ENCODE assay signal across 8 cellular contexts in genomic region chr10:73730153-73730906, GRCh38. TPM values are rescaled to one million over a fixed set of nuclear protein-coding genes. Genes with fewer than 3 reads are reported as not detected.
DNase-seq lines count a peak whose midpoint lies in the region; ATAC-seq and TF ChIP-seq lines count a peak whose summit lies in the region.

No MANE protein-coding gene starts in this region.

- peak overlapping the region; percentile 100 for H3K4me3 Mint-ChIP-seq in natural killer cell

- H3K4me2 ChIP-seq in DOHH2 (ENCODE audit: low read length), result peak overlapping the region; percentile 79

- intact Hi-C loops in natural killer cell (cut with micrococcal nuclease), result loop anchor here (1.0 kb wide), 2 partner anchors 14 to 29 kb away; partner anchors contain the start of gene SEC24C

- no peaks in the 10 kb centered on the region for H3K9me2 ChIP-seq in DOHH2 (replicated peaks; ENCODE audit: control insufficient read depth, low read length)

- H3K36me3 Mint-ChIP-seq in natural killer cell, result no peaks in the 10 kb centered on the region

- H3K9me3 Mint-ChIP-seq in natural killer cell, result no peaks in the 10 kb centered on the region

- H3K36me3 ChIP-seq in DOHH2 (ENCODE audit: control insufficient read depth, low read length), result peaks cover 27% of the 10 kb centered on the region

- H3K4me1 Mint-ChIP-seq in natural killer cell, result peaks cover 12 to 22% of the 10 kb centered on the region in 2 donors

- H3K27me3 Mint-ChIP-seq in natural killer cell (ENCODE audit: low read depth in 2 of 2), result no peaks in the 10 kb centered on the region

- H3K27ac ChIP-seq in DOHH2 (ENCODE audit: low read depth, low read length), result peak overlapping the region; percentile 60
- H3K27ac ChIP-seq in RWPE1, result peak overlapping the region; percentile 92

- POLR2A ChIA-PET in RWPE1 (lab: Yijun Ruan, JAX; ENCODE audit: low non-redundant PET), result interaction anchor here (0.7 to 1.7 kb wide), 4 partner anchors 13 to 1731 kb away, joined by 3 to 7 read pairs (median 4); no protein-coding TSS in a partner anchor

- H3F3A ChIP-seq in DOHH2 (ENCODE audit: control insufficient read depth, insufficient read depth), result no peaks in the 10 kb centered on the region

- CTCF ChIA-PET in RWPE1 (lab: Yijun Ruan, JAX), result interaction anchor here (0.7 kb wide), 2 partner anchors 161 to 220 kb away, joined by 4 read pairs; no protein-coding TSS in a partner anchor

- H3K4me1 ChIP-seq in DOHH2 (ENCODE audit: control insufficient read depth, low read length), result peaks cover 8% of the 10 kb centered on the region; the same call in 1 of the 2 replicates

- H3K79me2 ChIP-seq in DOHH2 (ENCODE audit: control insufficient read depth, low read length), result peaks cover 32% of the 10 kb centered on the region

- H3K4me3 ChIP-seq in DOHH2 (ENCODE audit: low read length), result peak overlapping the region; percentile 99

- TF ChIP-seq CTCF in DOHH2 (IDR thresholded peaks at IDR 0.05; ENCODE audit: low read depth, low read length, poor library complexity, severe bottlenecking) (no peak), RWPE1 (conservative IDR thresholded peaks at IDR 0.05; ENCODE audit: low read depth) (no peak), natural killer cell (IDR thresholded peaks at IDR 0.05) (no peak)

- no peaks in the 10 kb centered on the region for H3K9me3 ChIP-seq in DOHH2 (ENCODE audit: control insufficient read depth, insufficient read depth, low read length)

- H4K20me1 ChIP-seq in DOHH2 (ENCODE audit: control insufficient read depth, insufficient read depth, low read depth, low read length), result no peaks in the 10 kb centered on the region

- no peaks in the 10 kb centered on the region for H3K27me3 ChIP-seq in DOHH2 (ENCODE audit: control insufficient read depth, low read length)

- H3K27ac Mint-ChIP-seq in natural killer cell, result peak overlapping the region; percentile 97 to 99

- ATAC-seq in GM21825 (IDR thresholded peaks at IDR 0.05; ENCODE audit: unreplicated experiment), result peak; percentile 83
- peak; percentile 89 to 93 (median 91) for ATAC-seq in natural killer cell

- DNase-seq in Kasumi-1 (lab: John Stamatoyannopoulos, UW) (peak; percentile 95 to 98), RWPE1 (ENCODE audit: low spot score) (peak; percentile 84), fibroblast of peridontal ligament (ENCODE audit: extremely low read depth) (peak; percentile 88), natural killer cell (peak; percentile 86)
- peak; percentile 85 for DNase-seq in activated T-helper 9 cell treated with anti-CD3 and anti-CD28 coated beads, Interleukin-2, amount 50 U/mL, for 16 hours (ENCODE audit: low read depth)
- peak; percentile 79 to 91 (median 86) for DNase-seq in stimulated activated naive CD4-positive, alpha-beta T cell (lab: John Stamatoyannopoulos, UW)

RNA-seq across cellular contexts. Expression of gene SEC24C, which starts 13.8 kb away (rescaled TPM):
- total RNA-seq in natural killer cell, result 100 to 1,000 TPM; 153 to 161 (median 160) TPM

RNA-seq across cellular contexts. Expression of gene AGAP5, which starts 32.4 kb away (rescaled TPM):
- total RNA-seq in natural killer cell, result 10 to 100 TPM in 1 of 3 donors, 1 to 10 TPM in 2; 8.4 to 14.6 (median 9.4) TPM

RNA-seq across cellular contexts. Expression of gene CHCHD1, which starts 51.5 kb away (rescaled TPM):
- 1 to 10 TPM; 5.2 to 7.0 (median 5.9) TPM for total RNA-seq in natural killer cell

RNA-seq across cellular contexts. Expression of gene ZSWIM8, which starts 55.1 kb away (rescaled TPM):
- 100 to 1,000 TPM; 157 to 161 (median 159) TPM for total RNA-seq in natural killer cell

Comparison
In these comparisons a context has a peak if more than half of its experiments do, and no peak if none do; other contexts are left out.
1. Peak in every context shown above with its lines: DNase-seq, ATAC-seq, H3K4me3 ChIP-seq and H3K27ac ChIP-seq.